Comparison of ENCODE assay signal across 9 cellular contexts in genomic region chr21:26140185-26140584, GRCh38. TPM values are rescaled to one million over a fixed set of nuclear protein-coding genes. Genes with fewer than 3 reads are reported as not detected.
A peak's percentile ranks its signal among the peaks of the same experiment; 100 is the strongest.
DNase-seq lines count a peak whose midpoint lies in the region; ATAC-seq, FAIRE-seq and TF ChIP-seq lines count a peak whose summit lies in the region.
"Had no signal": no experiment of that assay in that cellular context is flagged by ENCODE, and none has a peak within 500 bp of the region (broad histone marks: within the 10 kb centered on the region; RNA-seq: fewer than 3 reads in every experiment).

No MANE protein-coding gene starts in this region.

- H3K27me3 ChIP-seq in HL-60 (ENCODE audit: insufficient read depth, poor library complexity, severe bottlenecking) (no peaks in the 10 kb centered on the region), K562 (ENCODE audit: control insufficient read depth in 2 of 2, insufficient read depth in 2 of 2, low read length in 2 of 2) (no peaks in the 10 kb centered on the region)

- H2AFZ ChIP-seq in K562 (ENCODE audit: low read depth, low read length) = no peak overlapping the region

- H3K4me3 ChIP-seq in HL-60 (replicated peaks; ENCODE audit: insufficient read depth, low read length) (no peak overlapping the region), K562 (no peak overlapping the region)

- H3K36me3 ChIP-seq in K562 (ENCODE audit: control insufficient read depth, insufficient read depth, low read length) = no peaks in the 10 kb centered on the region

- no peaks in the 10 kb centered on the region for H3K9me3 ChIP-seq in K562 (replicated peaks; ENCODE audit: control insufficient read depth, insufficient read depth, low read depth, low read length)

- DNase-seq in A172 (ENCODE audit: low spot score) (peak; percentile 94), HL-60 (ENCODE audit: low read depth in 1 of 2, low spot score in 1 of 2) (peak; percentile 41 to 50), K562 (ENCODE audit: extremely low read depth in 1 of 4, low spot score in 3 of 4) (peak in 2 of 4 experiments; percentile 2 to 5), kidney tubule cell (ENCODE audit: low spot score) (peak; percentile 94), NK-92 (lab: John Stamatoyannopoulos, UW; ENCODE audit: unreplicated experiment) (no peak)
- DNase-seq: DMS79 had no signal

- WGBS in K562 (ENCODE audit: insufficient coverage, low coverage, missing lambda C conversion rate) = 2% methylated on average over 6 of the region's 6 CpGs

- no peaks in the 10 kb centered on the region for H4K20me1 ChIP-seq in K562 (replicated peaks; ENCODE audit: control insufficient read depth, insufficient read depth, low read length)

- ATAC-seq in K562 (peak; percentile 49; the same call in 1 of the 3 replicates), HG03354 (IDR thresholded peaks at IDR 0.05; ENCODE audit: poor library complexity, severe bottlenecking, unreplicated experiment) (no peak), GM19035 (IDR thresholded peaks at IDR 0.05; ENCODE audit: unreplicated experiment) (no peak), GM21423 (IDR thresholded peaks at IDR 0.05; ENCODE audit: unreplicated experiment) (no peak)

- POLR2A ChIA-PET in K562 (lab: Yijun Ruan, JAX) = no interaction called here

- no peak for TF ChIP-seq CTCF in HL-60 (IDR thresholded peaks at IDR 0.05; ENCODE audit: insufficient read depth, low read length)
- TF ChIP-seq CTCF in K562 (IDR thresholded peaks at IDR 0.05 in 2 of 3, conservative IDR thresholded peaks at IDR 0.05 in 1 of 3; ENCODE audit: insufficient read depth in 2 of 3, low read depth in 1 of 3, low read length in 3 of 3) = no peak

- in situ Hi-C loops in K562 (cut with MboI) = no loop called here

- CTCF ChIA-PET in K562 (lab: Yijun Ruan, JAX; ENCODE audit: low intra/inter-chr PET ratio) = no interaction called here

- intact Hi-C loops in K562 (cut with micrococcal nuclease) = no loop called here

- no peak for FAIRE-seq in K562 (lab: Jason Lieb, UNC)

- no TSS peak for BruUV-seq in K562 (replicated peaks; lab: Mats Ljungman, UMichigan)

- TF ChIP-seq POLR2A in K562 (conservative IDR thresholded peaks at IDR 0.05) = no peak

- H3K4me1 ChIP-seq in K562 (replicated peaks in 1 of 2; ENCODE audit: control insufficient read depth in 2 of 2, insufficient read depth in 2 of 2, low read length in 2 of 2) = no peaks in the 10 kb centered on the region

- TF ChIP-seq EP300 in K562 (IDR thresholded peaks at IDR 0.05; ENCODE audit: low read length) = no peak

- H3K79me2 ChIP-seq in K562 (ENCODE audit: control insufficient read depth, insufficient read depth, low read length) = no peaks in the 10 kb centered on the region

- no peak overlapping the region for H3K4me2 ChIP-seq in K562 (ENCODE audit: insufficient read depth, low read length)

- no peak overlapping the region; the same call in none of the 2 replicates for H3K27ac ChIP-seq in HL-60 (replicated peaks)
- no peak overlapping the region for H3K27ac ChIP-seq in K562 (ENCODE audit: extremely low read depth, low read depth, low read length)

- TF ChIP-seq RAD21 in K562 (CRISPR knock-in tag; conservative IDR thresholded peaks at IDR 0.05 in 1 of 2, IDR thresholded peaks at IDR 0.05 in 1 of 2) = no peak

- H3K9me1 ChIP-seq in K562 (ENCODE audit: control insufficient read depth, insufficient read depth, low read length) = no peaks in the 10 kb centered on the region

- H3K9ac ChIP-seq in K562 (ENCODE audit: insufficient read depth in 1 of 2, low read depth in 2 of 2, low read length in 2 of 2) = no peak overlapping the region

TF ChIP-seq in K562, 482 proteins besides CTCF, POLR2A, EP300 and RAD21 (continues in another document):
- TF ChIP-seq RBM15 (IDR thresholded peaks at IDR 0.05; ENCODE audit: insufficient read depth, low read length) (no peak), ZNF589 (CRISPR knock-in tag; IDR thresholded peaks at IDR 0.05; ENCODE audit: low read depth) (0 out of 2 replicates have a peak, but pooled peaks have one; percentile 39), TAL1 (IDR thresholded peaks at IDR 0.05) (no peak), FOSL1 (tag; conservative IDR thresholded peaks at IDR 0.05) (peak; percentile 46; the same call in 1 of the 2 replicates), MBD1 (CRISPR knock-in tag; IDR thresholded peaks at IDR 0.05) (no peak), CBFB (CRISPR knock-in tag; IDR thresholded peaks at IDR 0.05) (no peak), ZBTB26 (CRISPR knock-in tag; IDR thresholded peaks at IDR 0.05) (no peak), NFIX (CRISPR knock-in tag; IDR thresholded peaks at IDR 0.05; ENCODE audit: low read depth) (peak; percentile 98), ZBTB12 (CRISPR knock-in tag; IDR thresholded peaks at IDR 0.05) (no peak), BRD4 (IDR thresholded peaks at IDR 0.05) (no peak), BHLHE40 (IDR thresholded peaks at IDR 0.05; ENCODE audit: low read length) (no peak), CLOCK (CRISPR knock-in tag; IDR thresholded peaks at IDR 0.05; ENCODE audit: borderline replicate concordance) (no peak), NFIC (IDR thresholded peaks at IDR 0.05) (peak; percentile 96)

RNA-seq across cellular contexts. Expression of gene APP, which starts 30.4 kb away (rescaled TPM):
- 337 and 367 TPM in 2 replicates for total RNA-seq in A172 (2014; rRNA removed; shearing (Covaris generic))
- 0.62 TPM in 1 of 2 replicates, not detected in the other for total RNA-seq in K562 (2011; cell fraction: chromatin; rRNA removed; ENCODE audit: low replicate concordance)
- total RNA-seq in K562 (2011; cell fraction: nucleolus; rRNA removed) = 0.17 and 0.26 TPM in 2 replicates
- not detected in 2 replicates for total RNA-seq in K562 (2011; cell fraction: nucleoplasm; rRNA removed)
- total RNA-seq in K562 (2014; rRNA removed) (not detected in 2 replicates), K562 (2014; rRNA removed; fragmentation: Illumina TruSeq; extraction: Trizol) (not detected in 2 replicates), K562 (2015; rRNA removed; fragmentation: Illumina TruSeq; extraction: Trizol) (not detected in 2 replicates), K562 (2021) (1.5 and 1.9 TPM in 2 replicates)
- polyA plus RNA-seq in K562 (2011; rRNA removed) (0.07 and 0.17 TPM in 2 replicates), K562 (2014; fragmentation: Illumina TruSeq; extraction: Trizol) (not detected in 2 replicates), K562 (2014; fragmentation: Nextera tagmentation; extraction: Ambion mirVana) (under 1 TPM in 1 of 2 experiments, not detected in 1; 0.01 TPM), K562 (2014; rRNA removed) (0.12 and 0.15 TPM in 2 replicates)
- 0.12 TPM in 2 replicates for polyA plus RNA-seq in K562 (2011; cell fraction: cytosol; rRNA removed)
- not detected in 2 replicates for polyA plus RNA-seq in K562 (2011; cell fraction: nucleus; rRNA removed)
- polyA plus RNA-seq in K562 (2012) = 0.08 and 0.66 TPM in 2 replicates
- 0.48 TPM in 1 of 2 replicates, not detected in the other for polyA minus RNA-seq in K562 (2011; rRNA and poly(A)+ RNA removed)
- polyA minus RNA-seq in K562 (2011; cell fraction: cytosol; rRNA and poly(A)+ RNA removed) = 0.95 and 3.5 TPM in 2 replicates
- polyA minus RNA-seq in K562 (2011; cell fraction: nucleus; rRNA and poly(A)+ RNA removed) = 1.00 and 1.3 TPM in 2 replicates

Comparison
In these comparisons a context has a peak if more than half of its experiments do, and no peak if none do; other contexts are left out.
1. RNA of gene APP, which starts 30.4 kb away (total RNA-seq): 337 to 367 TPM in A172; 0.17 to 1.9 TPM in K562; every median in the first group is over 100 times any median in the second.